Comparison of ENCODE assay signal across 1 cellular context in genomic region chr16:70064841-70065370, GRCh38.
TF ChIP-seq lines count a peak whose summit lies in the region.

No MANE protein-coding gene starts in this region.

TF ChIP-seq in HEK293, 187 proteins besides CTCF, POLR2A, EP300 and RAD21 (continued from another document):
- 0 out of 2 replicates have a peak, but pooled peaks have one; percentile 17 for TF ChIP-seq ZNF394 (tag by site-specific recombination; IDR thresholded peaks at IDR 0.05; ENCODE audit: borderline replicate concordance)
- TF ChIP-seq GLIS2 (tag by site-specific recombination; IDR thresholded peaks at IDR 0.05): peak; percentile 49; the same call in 1 of the 2 replicates
- TF ChIP-seq ZNF600 (tag by site-specific recombination; IDR thresholded peaks at IDR 0.05): peak; percentile 10; the same call in 1 of the 2 replicates
- peak; percentile 87 for TF ChIP-seq EGR2 (tag by site-specific recombination; IDR thresholded peaks at IDR 0.05; ENCODE audit: low read depth)
- TF ChIP-seq ZBTB17 (tag by site-specific recombination; IDR thresholded peaks at IDR 0.05): peak; percentile 84
- peak; percentile 19; the same call in 1 of the 2 replicates for TF ChIP-seq PATZ1 (tag by site-specific recombination; IDR thresholded peaks at IDR 0.05)
- peak; percentile 84 for TF ChIP-seq KLF1 (tag by site-specific recombination; IDR thresholded peaks at IDR 0.05)
